Comparison of ENCODE assay signal across 1 cellular context in the genomic region with DNA sequence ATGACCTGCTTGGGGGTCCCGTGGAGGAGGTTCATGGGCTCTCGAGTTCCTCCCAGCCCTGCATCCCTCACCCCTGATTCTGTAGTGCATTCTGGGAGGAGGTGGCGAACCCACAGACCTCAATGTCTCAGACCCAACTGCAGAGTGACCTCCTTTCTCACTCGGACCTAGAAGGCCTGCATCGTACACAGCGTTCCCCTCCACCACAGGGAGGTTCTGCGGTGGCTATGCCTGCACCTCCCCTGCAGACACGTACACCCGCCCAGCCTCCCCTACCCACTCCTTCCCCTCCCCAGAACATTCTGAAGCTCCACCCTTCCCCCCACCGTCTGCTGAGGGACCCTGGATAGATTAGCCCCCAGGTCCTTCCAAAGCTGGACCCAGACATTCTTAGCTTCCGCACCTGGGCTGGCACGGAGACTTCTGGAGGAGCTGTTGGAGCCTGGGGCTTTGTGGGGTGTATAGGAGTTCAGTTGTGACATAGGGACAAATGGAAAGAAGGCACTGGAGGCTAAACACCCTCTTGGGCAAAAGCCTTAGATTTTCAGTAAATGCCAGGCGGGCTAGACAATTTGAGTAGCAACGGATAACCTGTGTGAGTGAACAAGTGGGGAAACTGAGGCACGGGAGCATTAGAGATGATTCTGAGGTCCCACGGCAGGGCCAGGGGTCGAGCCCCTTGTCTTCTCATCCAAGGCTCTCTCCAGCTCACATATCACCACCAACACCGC.
TF ChIP-seq lines count a peak whose summit lies in the region.

No MANE protein-coding gene starts in this region.

TF ChIP-seq in neural cell, 6 proteins besides CTCF, POLR2A, EP300 and RAD21 (continued from another document):
- TF ChIP-seq, protein P1, sequence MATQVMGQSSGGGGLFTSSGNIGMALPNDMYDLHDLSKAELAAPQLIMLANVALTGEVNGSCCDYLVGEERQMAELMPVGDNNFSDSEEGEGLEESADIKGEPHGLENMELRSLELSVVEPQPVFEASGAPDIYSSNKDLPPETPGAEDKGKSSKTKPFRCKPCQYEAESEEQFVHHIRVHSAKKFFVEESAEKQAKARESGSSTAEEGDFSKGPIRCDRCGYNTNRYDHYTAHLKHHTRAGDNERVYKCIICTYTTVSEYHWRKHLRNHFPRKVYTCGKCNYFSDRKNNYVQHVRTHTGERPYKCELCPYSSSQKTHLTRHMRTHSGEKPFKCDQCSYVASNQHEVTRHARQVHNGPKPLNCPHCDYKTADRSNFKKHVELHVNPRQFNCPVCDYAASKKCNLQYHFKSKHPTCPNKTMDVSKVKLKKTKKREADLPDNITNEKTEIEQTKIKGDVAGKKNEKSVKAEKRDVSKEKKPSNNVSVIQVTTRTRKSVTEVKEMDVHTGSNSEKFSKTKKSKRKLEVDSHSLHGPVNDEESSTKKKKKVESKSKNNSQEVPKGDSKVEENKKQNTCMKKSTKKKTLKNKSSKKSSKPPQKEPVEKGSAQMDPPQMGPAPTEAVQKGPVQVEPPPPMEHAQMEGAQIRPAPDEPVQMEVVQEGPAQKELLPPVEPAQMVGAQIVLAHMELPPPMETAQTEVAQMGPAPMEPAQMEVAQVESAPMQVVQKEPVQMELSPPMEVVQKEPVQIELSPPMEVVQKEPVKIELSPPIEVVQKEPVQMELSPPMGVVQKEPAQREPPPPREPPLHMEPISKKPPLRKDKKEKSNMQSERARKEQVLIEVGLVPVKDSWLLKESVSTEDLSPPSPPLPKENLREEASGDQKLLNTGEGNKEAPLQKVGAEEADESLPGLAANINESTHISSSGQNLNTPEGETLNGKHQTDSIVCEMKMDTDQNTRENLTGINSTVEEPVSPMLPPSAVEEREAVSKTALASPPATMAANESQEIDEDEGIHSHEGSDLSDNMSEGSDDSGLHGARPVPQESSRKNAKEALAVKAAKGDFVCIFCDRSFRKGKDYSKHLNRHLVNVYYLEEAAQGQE (IDR thresholded peaks at IDR 0.05; ENCODE audit: borderline replicate concordance), result no peak
